ENCODE assay signal across 33 cellular contexts in genomic region chr19:15369594-15369891, GRCh38.
"Had no signal": no experiment of that assay in that cellular context is flagged by ENCODE, and none has a peak within 500 bp of the region (broad histone marks: within the 10 kb centered on the region; RNA-seq: fewer than 3 reads in every experiment).

No MANE protein-coding gene starts in this region.

- ATAC-seq: activated CD4-positive, alpha-beta T cell treated with anti-CD3 and anti-CD28 coated beads for 36 hours; activated CD8-positive, alpha-beta memory T cell treated with anti-CD3 and anti-CD28 coated beads, Interleukin-2, amount 10 ng/mL, durations not matched to agents 7 days and 5 days; activated CD8-positive, alpha-beta T cell treated with anti-CD3 and anti-CD28 coated beads, Interleukin-2, amount 10 ng/mL, durations not matched to agents 7 days and 5 days; activated naive CD8-positive, alpha-beta T cell treated with anti-CD3 and anti-CD28 coated beads, Interleukin-2, amount 50 U/mL, for 24 hours; foreskin keratinocyte; gastrocnemius medialis; T-helper 17 cell had no signal

- H3K4me1 ChIP-seq: foreskin keratinocyte had no signal

- H3K27me3 ChIP-seq: adrenal gland, breast epithelium, cardiac muscle cell, dorsolateral prefrontal cortex, esophagus muscularis mucosa, foreskin keratinocyte, gastrocnemius medialis, heart left ventricle had no signal

- H3K9me3 ChIP-seq: adrenal gland, breast epithelium, esophagus muscularis mucosa, gastrocnemius medialis, heart left ventricle had no signal

- H3K27ac ChIP-seq: adrenal gland, breast epithelium, cardiac muscle cell, coronary artery, dorsolateral prefrontal cortex, esophagus muscularis mucosa, foreskin keratinocyte, gastrocnemius medialis, heart left ventricle had no signal

- H3K4me3 ChIP-seq: adrenal gland, breast epithelium, cardiac muscle cell, coronary artery, dorsolateral prefrontal cortex, esophagus muscularis mucosa, gastrocnemius medialis, heart left ventricle had no signal

- DNase-seq: activated CD4-positive, alpha-beta memory T cell treated with anti-CD3 and anti-CD28 coated beads for 36 hours; activated CD4-positive, alpha-beta T cell treated with anti-CD3 and anti-CD28 coated beads for 36 hours; activated CD4-positive, alpha-beta T cell treated with anti-CD3 and anti-CD28 coated beads, Interleukin-2, amount 10 ng/mL, durations not matched to agents 24 days and 14 days; activated CD4-positive, CD25-positive, alpha-beta regulatory T cell; activated CD4-positive, CD25-positive, alpha-beta regulatory T cell treated with anti-CD3 and anti-CD28 coated beads, Interleukin-2, amount 50 U/mL, for 72 hours; activated CD8-positive, alpha-beta memory T cell treated with anti-CD3 and anti-CD28 coated beads, Interleukin-2, amount 10 ng/mL, durations not matched to agents 7 days and 5 days; activated CD8-positive, alpha-beta memory T cell treated with anti-CD3 and anti-CD28 coated beads, Interleukin-2, amount 50 U/mL, for 4 hours; activated CD8-positive, alpha-beta T cell treated with anti-CD3 and anti-CD28 coated beads, Interleukin-2, amount 10 ng/mL, durations not matched to agents 7 days and 5 days; activated gamma-delta T cell; activated naive CD4-positive, alpha-beta T cell; activated naive CD8-positive, alpha-beta T cell treated with anti-CD3 and anti-CD28 coated beads for 36 hours; activated naive CD8-positive, alpha-beta T cell treated with anti-CD3 and anti-CD28 coated beads, Interleukin-2, amount 50 U/mL, for 24 hours; activated T-cell treated with anti-CD3 and anti-CD28 coated beads, Interleukin-2, amount 50 U/mL, for 1 hour; activated T-cell treated with anti-CD3 and anti-CD28 coated beads, Interleukin-2, amount 50 U/mL, for 48 hours; adrenal gland; amygdala; central memory CD4-positive, alpha-beta T cell; cerebellar nuclear complex; dorsolateral prefrontal cortex; effector memory CD4-positive, alpha-beta T cell; endodermal cell; erythroblast; foreskin keratinocyte; gastrocnemius medialis; glutamatergic neuron; heart left ventricle; T-helper 1 cell; T-helper 17 cell; T1000 had no signal
